Comparison of ENCODE assay signal across 34 cellular contexts in genomic region chr12:5655120-5655519, GRCh38.
"Had no signal": no experiment of that assay in that cellular context is flagged by ENCODE, and none has a peak within 500 bp of the region (broad histone marks: within the 10 kb centered on the region; RNA-seq: fewer than 3 reads in every experiment).

No MANE protein-coding gene starts in this region.

- H3K9me3 ChIP-seq: MG63 had no signal

- H3K27ac ChIP-seq: KMS-11 had no signal

- H3K4me3 ChIP-seq: MG63 had no signal

- H3K36me3 ChIP-seq: MG63 had no signal

- DNase-seq: Karpas-422, Kasumi-1, MG63, MM.1S, MV-4-11, NCI-H1048, NCI-H1092, NCI-H1092 treated with DMSO at 0.1 percent for 48 hours, NCI-H1105, NCI-H1105 treated with DMSO at 0.1 percent for 48 hours, NCI-H1417 treated with DMSO at 0.1 percent for 48 hours, NCI-H1436, NCI-H1436 treated with DMSO at 0.1 percent for 48 hours, NCI-H146, NCI-H1694, NCI-H1694 treated with DMSO at 0.1 percent for 48 hours, NCI-H187, NCI-H187 treated with DMSO at 0.1 percent for 48 hours, NCI-H1930, NCI-H2029, NCI-H2029 treated with DMSO at 0.1 percent for 48 hours, NCI-H2081, NCI-H2081 treated with DMSO at 0.1 percent for 48 hours, NCI-H2107, NCI-H2171, NCI-H2171 treated with DMSO at 0.1 percent for 48 hours, NCI-H2227 treated with DMSO at 0.1 percent for 48 hours, NCI-H226, NCI-H345, NCI-H446, NCI-H446 treated with DMSO at 0.1 percent for 48 hours, NCI-H510A, NCI-H510A treated with DMSO at 0.1 percent for 48 hours had no signal
